In the genomic region with DNA sequence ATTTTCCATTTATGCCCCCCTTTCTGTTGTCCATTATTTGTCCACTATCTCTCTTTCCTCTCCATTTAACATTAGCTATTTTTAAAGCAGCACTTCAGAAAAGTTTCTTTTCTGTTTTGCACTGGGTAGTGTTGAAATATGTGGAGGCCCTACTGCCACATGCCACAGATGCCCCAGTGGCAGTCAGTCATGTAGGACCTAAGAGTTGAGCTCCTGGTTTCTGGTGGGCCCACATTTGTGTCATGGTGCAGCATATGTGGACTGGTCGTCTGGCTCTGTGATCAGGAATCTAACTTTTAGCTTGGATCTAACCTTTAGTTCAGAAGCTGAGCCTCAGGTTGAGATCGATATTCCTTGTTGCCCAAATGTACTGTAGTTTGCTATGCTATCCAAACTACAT, we compare ENCODE assay signal across 25 cellular contexts. TPM values are rescaled to one million over a fixed set of nuclear protein-coding genes. Genes with fewer than 3 reads are reported as not detected.
DNase-seq lines count a peak whose midpoint lies in the region; ATAC-seq and TF ChIP-seq lines count a peak whose summit lies in the region.
"Had no signal": no experiment of that assay in that cellular context is flagged by ENCODE, and none has a peak within 500 bp of the region (broad histone marks: within the 10 kb centered on the region; RNA-seq: fewer than 3 reads in every experiment).

No MANE protein-coding gene starts in this region.

- H3K4me1 Mint-ChIP-seq in GM23338, result peaks cover 9% of the 10 kb centered on the region
- H3K4me1 Mint-ChIP-seq in progenitor cell of endocrine pancreas (ENCODE audit: low read depth), result peaks cover 22% of the 10 kb centered on the region
- H3K4me1 Mint-ChIP-seq: central memory CD8-positive, alpha-beta T cell; mesothelial cell of epicardium had no signal

- H3K4me1 ChIP-seq in GM23338 (ENCODE audit: insufficient read depth) (no peaks in the 10 kb centered on the region), adipocyte (ENCODE audit: control insufficient read depth, insufficient read depth, low read length) (peaks cover 11% of the 10 kb centered on the region)
- H3K4me1 ChIP-seq: testis, vagina had no signal

- H3K4me3 Mint-ChIP-seq in GM23338, result no peak overlapping the region
- H3K4me3 Mint-ChIP-seq in progenitor cell of endocrine pancreas (ENCODE audit: low read depth), result no peak overlapping the region
- H3K4me3 Mint-ChIP-seq: activated T-cell treated with anti-CD3 and anti-CD28 coated beads, Interleukin-2, amount 50 U/mL, for 24 hours; central memory CD8-positive, alpha-beta T cell; mesothelial cell of epicardium; natural killer cell treated with Interleukin-12 subunit alpha and Interleukin-12 subunit beta and Interleukin-15 and Interleukin-18, amount 100 ng/mL, for 72 hours; T-helper 17 cell had no signal

- no peak overlapping the region for H3K27ac ChIP-seq in GM23338 (ENCODE audit: low read depth)
- H3K27ac ChIP-seq: testis, vagina had no signal

- no peaks in the 10 kb centered on the region for H3K27me3 Mint-ChIP-seq in GM23338 (ENCODE audit: insufficient read depth, low read depth, poor library complexity)
- no peaks in the 10 kb centered on the region for H3K27me3 Mint-ChIP-seq in progenitor cell of endocrine pancreas
- H3K27me3 Mint-ChIP-seq: activated T-cell treated with anti-CD3 and anti-CD28 coated beads, Interleukin-2, amount 50 U/mL, for 24 hours; central memory CD8-positive, alpha-beta T cell; natural killer cell treated with Interleukin-12 subunit alpha and Interleukin-12 subunit beta and Interleukin-15 and Interleukin-18, amount 100 ng/mL, for 72 hours; T-helper 17 cell had no signal

- H3F3A ChIP-seq in GM23338 (replicated peaks; ENCODE audit: low read depth), result no peaks in the 10 kb centered on the region

- H3K27me3 ChIP-seq in GM23338 (ENCODE audit: insufficient read depth) (no peaks in the 10 kb centered on the region), adipocyte (replicated peaks; ENCODE audit: control insufficient read depth, insufficient read depth, low read length) (no peaks in the 10 kb centered on the region)
- H3K27me3 ChIP-seq: testis, vagina had no signal

- H3K4me2 ChIP-seq in GM23338, result no peak overlapping the region

- H3K9me3 Mint-ChIP-seq in GM23338, result no peaks in the 10 kb centered on the region
- H3K9me3 Mint-ChIP-seq in progenitor cell of endocrine pancreas (ENCODE audit: low read depth), result no peaks in the 10 kb centered on the region
- H3K9me3 Mint-ChIP-seq: activated T-cell treated with anti-CD3 and anti-CD28 coated beads, Interleukin-2, amount 50 U/mL, for 24 hours; central memory CD8-positive, alpha-beta T cell; mesothelial cell of epicardium; natural killer cell treated with Interleukin-12 subunit alpha and Interleukin-12 subunit beta and Interleukin-15 and Interleukin-18, amount 100 ng/mL, for 72 hours had no signal

- DNase-seq in GM23338 (ENCODE audit: low spot score), result no peak
- peak; percentile 25 for DNase-seq in adipocyte (ENCODE audit: low read depth)
- no peak for DNase-seq in left lobe of liver (ENCODE audit: low spot score)
- no peak for DNase-seq in progenitor cell of endocrine pancreas (ENCODE audit: low spot score, unreplicated experiment)
- DNase-seq in medulla oblongata (ENCODE audit: extremely low spot score), result no peak
- no peak for DNase-seq in GF-D8 (lab: John Stamatoyannopoulos, UW)
- no peak for DNase-seq in cerebellum (ENCODE audit: low spot score)
- DNase-seq: activated CD4-positive, alpha-beta T cell treated with anti-CD3 and anti-CD28 coated beads for 4 hours; activated T-cell treated with anti-CD3 and anti-CD28 coated beads, Interleukin-2, amount 50 U/mL, for 24 hours; amniotic stem cell; DMS79 treated with DMSO at 0.1 percent for 48 hours; left colon; NCI-H1694 treated with DMSO at 0.1 percent for 48 hours; NCI-H2171; NCI-H524; stimulated activated CD4-positive, alpha-beta T cell treated with anti-CD3 and anti-CD28 coated beads, Interleukin-1b, Interleukin-23, amount 100 ng/mL, for 48 hours; T-helper 17 cell had no signal

- H3K4me3 ChIP-seq in GM23338, result no peak overlapping the region
- H3K4me3 ChIP-seq in adipocyte (ENCODE audit: low read length), result no peak overlapping the region
- H3K4me3 ChIP-seq: GM12878, skin epidermis, testis, vagina had no signal

- 0 out of 2 replicates have a peak, but pooled peaks cover 4% of the 10 kb centered on the region for H3K36me3 ChIP-seq in GM23338 (ENCODE audit: insufficient read depth)
- peaks cover 26% of the 10 kb centered on the region for H3K36me3 ChIP-seq in adipocyte (ENCODE audit: control insufficient read depth, insufficient read depth, low read length, severe bottlenecking)

- ATAC-seq in GM23338 (no peak), left lobe of liver (peak; percentile 59), HG02623 (IDR thresholded peaks at IDR 0.05; ENCODE audit: unreplicated experiment) (no peak)
- ATAC-seq: GM12878, left colon, T-helper 17 cell had no signal

- H2AFZ ChIP-seq in GM23338, result 0 out of 2 replicates have a peak overlapping the region, but pooled peaks have one; percentile 28

- no peaks in the 10 kb centered on the region for H4K20me1 ChIP-seq in GM23338 (replicated peaks; ENCODE audit: insufficient read depth)

- no peak for TF ChIP-seq CTCF in GM23338 (conservative IDR thresholded peaks at IDR 0.05; ENCODE audit: low read depth in 2 of 2)
- no peak for TF ChIP-seq CTCF in progenitor cell of endocrine pancreas (IDR thresholded peaks at IDR 0.05; ENCODE audit: unreplicated experiment)

- H3K79me2 ChIP-seq in GM23338 (replicated peaks; ENCODE audit: insufficient read depth), result no peaks in the 10 kb centered on the region

- H3K36me3 Mint-ChIP-seq in GM23338 (ENCODE audit: low read depth) (no peaks in the 10 kb centered on the region; the same call in 2 of the 3 replicates), progenitor cell of endocrine pancreas (ENCODE audit: insufficient read depth) (peaks cover 2% of the 10 kb centered on the region)
- H3K36me3 Mint-ChIP-seq: mesothelial cell of epicardium had no signal

- H3K9me2 ChIP-seq in GM23338 (ENCODE audit: insufficient read depth), result no peaks in the 10 kb centered on the region

- H3K9ac ChIP-seq in adipocyte (ENCODE audit: low read length), result no peak overlapping the region

- H3K9me3 ChIP-seq in adipocyte (ENCODE audit: control insufficient read depth, low read length), result no peaks in the 10 kb centered on the region
- H3K9me3 ChIP-seq: testis, vagina had no signal

- H3K27ac Mint-ChIP-seq in GM23338 (peak overlapping the region; percentile 81; the same call in 1 of the 2 replicates), progenitor cell of endocrine pancreas (peak overlapping the region; percentile 81)
- H3K27ac Mint-ChIP-seq: activated T-cell treated with anti-CD3 and anti-CD28 coated beads, Interleukin-2, amount 50 U/mL, for 24 hours; mesothelial cell of epicardium; natural killer cell treated with Interleukin-12 subunit alpha and Interleukin-12 subunit beta and Interleukin-15 and Interleukin-18, amount 100 ng/mL, for 72 hours; T-helper 17 cell had no signal

TF ChIP-seq in GM23338, 12 proteins besides CTCF, POLR2A, EP300 and RAD21 (continues in another document):
- no peak for TF ChIP-seq STAT1 (IDR thresholded peaks at IDR 0.05; ENCODE audit: unreplicated experiment)
- no peak for TF ChIP-seq CREB1 (CRISPR knock-in tag; IDR thresholded peaks at IDR 0.05; ENCODE audit: low read depth)
- no peak for TF ChIP-seq ZNF114 (CRISPR knock-in tag; IDR thresholded peaks at IDR 0.05)
- TF ChIP-seq, protein P1, sequence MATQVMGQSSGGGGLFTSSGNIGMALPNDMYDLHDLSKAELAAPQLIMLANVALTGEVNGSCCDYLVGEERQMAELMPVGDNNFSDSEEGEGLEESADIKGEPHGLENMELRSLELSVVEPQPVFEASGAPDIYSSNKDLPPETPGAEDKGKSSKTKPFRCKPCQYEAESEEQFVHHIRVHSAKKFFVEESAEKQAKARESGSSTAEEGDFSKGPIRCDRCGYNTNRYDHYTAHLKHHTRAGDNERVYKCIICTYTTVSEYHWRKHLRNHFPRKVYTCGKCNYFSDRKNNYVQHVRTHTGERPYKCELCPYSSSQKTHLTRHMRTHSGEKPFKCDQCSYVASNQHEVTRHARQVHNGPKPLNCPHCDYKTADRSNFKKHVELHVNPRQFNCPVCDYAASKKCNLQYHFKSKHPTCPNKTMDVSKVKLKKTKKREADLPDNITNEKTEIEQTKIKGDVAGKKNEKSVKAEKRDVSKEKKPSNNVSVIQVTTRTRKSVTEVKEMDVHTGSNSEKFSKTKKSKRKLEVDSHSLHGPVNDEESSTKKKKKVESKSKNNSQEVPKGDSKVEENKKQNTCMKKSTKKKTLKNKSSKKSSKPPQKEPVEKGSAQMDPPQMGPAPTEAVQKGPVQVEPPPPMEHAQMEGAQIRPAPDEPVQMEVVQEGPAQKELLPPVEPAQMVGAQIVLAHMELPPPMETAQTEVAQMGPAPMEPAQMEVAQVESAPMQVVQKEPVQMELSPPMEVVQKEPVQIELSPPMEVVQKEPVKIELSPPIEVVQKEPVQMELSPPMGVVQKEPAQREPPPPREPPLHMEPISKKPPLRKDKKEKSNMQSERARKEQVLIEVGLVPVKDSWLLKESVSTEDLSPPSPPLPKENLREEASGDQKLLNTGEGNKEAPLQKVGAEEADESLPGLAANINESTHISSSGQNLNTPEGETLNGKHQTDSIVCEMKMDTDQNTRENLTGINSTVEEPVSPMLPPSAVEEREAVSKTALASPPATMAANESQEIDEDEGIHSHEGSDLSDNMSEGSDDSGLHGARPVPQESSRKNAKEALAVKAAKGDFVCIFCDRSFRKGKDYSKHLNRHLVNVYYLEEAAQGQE (IDR thresholded peaks at IDR 0.05; ENCODE audit: unreplicated experiment), result no peak

RNA-seq across cellular contexts. Expression of a gene that starts 54.8 kb away (rescaled TPM):
- 0.63 and 0.78 TPM in 2 replicates for total RNA-seq in GM23338 (2014; rRNA removed; shearing (Covaris generic))
- 0.38 and 0.53 TPM in 2 replicates for polyA plus RNA-seq in GM23338 (2016; fragmentation: Nextera tagmentation; extraction: Ambion mirVana)
- total RNA-seq in left lobe of liver (14.1 TPM), progenitor cell of endocrine pancreas (1.1 and 1.8 TPM in 2 replicates), cerebellum (1.5 TPM)
